In the genomic region with DNA sequence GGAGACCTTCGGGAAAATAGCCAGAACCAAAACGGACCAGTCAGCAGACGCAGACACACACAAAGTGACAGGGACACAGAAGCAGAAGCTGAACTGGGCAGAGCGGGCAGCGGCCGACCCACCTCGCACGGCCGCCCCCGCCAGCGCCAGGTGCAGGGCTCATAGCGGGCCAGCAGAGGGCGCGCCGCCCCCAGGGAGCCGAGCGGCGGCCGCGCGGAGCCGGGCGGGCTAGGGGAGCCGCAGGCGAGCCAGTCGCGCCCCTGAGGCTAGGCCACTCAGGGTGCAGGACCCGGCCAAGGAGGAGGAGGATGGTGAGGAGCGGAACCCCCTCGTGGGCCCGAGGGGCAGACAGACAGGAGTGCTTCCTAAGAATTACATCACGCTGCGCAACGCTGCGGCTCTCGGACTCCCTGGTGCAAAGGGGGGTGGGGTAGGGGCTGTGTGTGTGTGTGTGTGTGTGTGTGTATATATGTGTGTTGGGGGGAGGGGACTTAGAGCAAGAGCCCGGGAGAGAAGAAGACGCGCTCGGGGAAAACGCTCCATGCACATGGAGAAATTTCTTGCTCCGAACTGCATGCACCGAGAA, we compare ENCODE assay signal across 8 cellular contexts. TPM values are rescaled to one million over a fixed set of nuclear protein-coding genes. Genes with fewer than 3 reads are reported as not detected.
DNase-seq lines count a peak whose midpoint lies in the region; ATAC-seq and TF ChIP-seq lines count a peak whose summit lies in the region.

No MANE protein-coding gene starts in this region.

- ATAC-seq in HG02798 (IDR thresholded peaks at IDR 0.05; ENCODE audit: poor library complexity, unreplicated experiment) = peak; percentile 81

- H3K4me3 Mint-ChIP-seq in activated CD4-positive, alpha-beta T cell treated with anti-CD3 and anti-CD28 coated beads, Interleukin-2, amount 10 ng/mL, durations not matched to agents 7 days and 5 days = peak overlapping the region; percentile 64

- peaks cover 6% of the 10 kb centered on the region for H3K4me1 ChIP-seq in ectodermal cell (ENCODE audit: control insufficient read depth, insufficient read depth, low read length)

- POLR2A ChIA-PET in activated CD4-positive, alpha-beta T cell treated with anti-CD3 and anti-CD28 coated beads, Interleukin-2, amount 10 ng/mL, durations not matched to agents 7 days and 5 days (lab: Charles Lee) = no interaction called here

- H3K4me3 ChIP-seq in ectodermal cell (ENCODE audit: insufficient read depth, low read depth, low read length) = peak overlapping the region; percentile 78

- peak; percentile 80 for TF ChIP-seq CTCF in GM12873 (IDR thresholded peaks at IDR 0.05; ENCODE audit: insufficient read depth, low read depth, low read length, missing control alignments)

- H3K36me3 ChIP-seq in ectodermal cell (ENCODE audit: control insufficient read depth, insufficient read depth, low read length) = no peaks in the 10 kb centered on the region

- H3K27ac Mint-ChIP-seq in activated CD4-positive, alpha-beta T cell treated with anti-CD3 and anti-CD28 coated beads, Interleukin-2, amount 10 ng/mL, durations not matched to agents 7 days and 5 days = no peak overlapping the region

- DNase-seq in NCI-H226 = peak; percentile 42
- peak; percentile 51 for DNase-seq in activated CD4-positive, alpha-beta T cell treated with anti-CD3 and anti-CD28 coated beads, Interleukin-2, amount 10 ng/mL, durations not matched to agents 7 days and 5 days
- peak; percentile 55 to 70 for DNase-seq in lung microvascular endothelial cell (ENCODE audit: low read depth in 2 of 2)
- peak; percentile 38 to 58 (median 57) for DNase-seq in stimulated activated CD4-positive, alpha-beta T cell treated with anti-CD3 and anti-CD28 coated beads, TNF-alpha, amount 100 ng/mL, for 24 hours (ENCODE audit: low read depth in 3 of 3)
- no peak for DNase-seq in A172 (ENCODE audit: low spot score)

- peaks cover 41% of the 10 kb centered on the region for H3K27me3 ChIP-seq in ectodermal cell (ENCODE audit: control insufficient read depth, insufficient read depth, low read length, poor library complexity, severe bottlenecking)

- peaks cover 21% of the 10 kb centered on the region for H3K4me1 Mint-ChIP-seq in activated CD4-positive, alpha-beta T cell treated with anti-CD3 and anti-CD28 coated beads, Interleukin-2, amount 10 ng/mL, durations not matched to agents 7 days and 5 days

- H3K9me3 ChIP-seq in ectodermal cell (ENCODE audit: control insufficient read depth, low read length) = no peaks in the 10 kb centered on the region

- WGBS in ectodermal cell, 2 experiments = 0 to 1% methylated on average over 43 of the region's 43 CpGs

- H3K27ac ChIP-seq in ectodermal cell (ENCODE audit: insufficient read depth, low read depth, low read length, poor library complexity, severe bottlenecking) = no peak overlapping the region

- CTCF ChIA-PET in activated CD4-positive, alpha-beta T cell treated with anti-CD3 and anti-CD28 coated beads, Interleukin-2, amount 10 ng/mL, durations not matched to agents 7 days and 5 days (lab: Charles Lee) = interaction anchor here (0.8 to 2.7 kb wide), 8 partner anchors 8 to 188 kb away, joined by 3 to 19 read pairs (median 3); no protein-coding TSS in a partner anchor

- H3K27me3 Mint-ChIP-seq in activated CD4-positive, alpha-beta T cell treated with anti-CD3 and anti-CD28 coated beads, Interleukin-2, amount 10 ng/mL, durations not matched to agents 7 days and 5 days = peaks cover 51% of the 10 kb centered on the region

- no peaks in the 10 kb centered on the region for H3K9me3 Mint-ChIP-seq in activated CD4-positive, alpha-beta T cell treated with anti-CD3 and anti-CD28 coated beads, Interleukin-2, amount 10 ng/mL, durations not matched to agents 7 days and 5 days

- H3K36me3 Mint-ChIP-seq in activated CD4-positive, alpha-beta T cell treated with anti-CD3 and anti-CD28 coated beads, Interleukin-2, amount 10 ng/mL, durations not matched to agents 7 days and 5 days (ENCODE audit: low read depth) = no peaks in the 10 kb centered on the region

RNA-seq across cellular contexts. Expression of a gene that starts 0.9 kb away (rescaled TPM):
- total RNA-seq in activated CD4-positive, alpha-beta T cell treated with anti-CD3 and anti-CD28 coated beads, Interleukin-2, amount 10 ng/mL, durations not matched to agents 7 days and 5 days = under 1 TPM; 0.37 to 0.64 TPM
- 6.8 TPM for polyA plus RNA-seq in ectodermal cell (2013, experiment 1 of 4)
- polyA plus RNA-seq in ectodermal cell (2013, experiment 2 of 4) = 7.4 TPM
- 10.6 TPM for polyA plus RNA-seq in ectodermal cell (2013, experiment 3 of 4)
- polyA plus RNA-seq in ectodermal cell (2013, experiment 4 of 4) = 11.9 TPM
- 0.65 and 1.8 TPM in 2 replicates for total RNA-seq in lung microvascular endothelial cell
- 94.6 and 149 TPM in 2 replicates for total RNA-seq in A172 (2014; rRNA removed; shearing (Covaris generic))

Comparison
In these comparisons a context has a peak if more than half of its experiments do, and no peak if none do; other contexts are left out.
1. RNA of a gene that starts 0.9 kb away (total RNA-seq): 94.6 to 149 TPM in A172; 0.65 to 1.8 TPM in lung microvascular endothelial cell and 0.37 to 0.64 TPM in activated CD4-positive, alpha-beta T cell treated with anti-CD3 and anti-CD28 coated beads, Interleukin-2, amount 10 ng/mL, durations not matched to agents 7 days and 5 days; every median in the first group is over 10 times any median in the second.